8 cellular contexts compared by ENCODE assay signal in genomic region chrX:64894454-64895038, GRCh38.
A peak's percentile ranks its signal among the peaks of the same experiment; 100 is the strongest.
DNase-seq lines count a peak whose midpoint lies in the region; ATAC-seq and TF ChIP-seq lines count a peak whose summit lies in the region.

No MANE protein-coding gene starts in this region.

- H3K36me3 ChIP-seq in SU-DHL-6 (ENCODE audit: low read length) (no peaks in the 10 kb centered on the region), A673 (ENCODE audit: insufficient read depth, low read length, poor library complexity, severe bottlenecking) (no peaks in the 10 kb centered on the region)

- POLR2A ChIA-PET in A673 (lab: Charles Lee; ENCODE audit: low non-redundant PET), result no interaction called here

- H3K4me1 ChIP-seq in A673 (ENCODE audit: insufficient read depth, low read length, poor library complexity, severe bottlenecking), result no peaks in the 10 kb centered on the region

- H3K79me2 ChIP-seq in SU-DHL-6 (ENCODE audit: insufficient read depth, low read length), result no peaks in the 10 kb centered on the region

- peak; percentile 86 for TF ChIP-seq CTCF in SU-DHL-6 (IDR thresholded peaks at IDR 0.05; ENCODE audit: insufficient read depth, low read length, poor library complexity, severe bottlenecking)
- TF ChIP-seq CTCF in dorsolateral prefrontal cortex (IDR thresholded peaks at IDR 0.05 in 54 of 56, conservative IDR thresholded peaks at IDR 0.05 in 2 of 56; ENCODE audit: low read depth in 1 of 56, partially characterized antibody in 56 of 56), result peak in 42 of 56 donors; percentile 8 to 57 (median 33)
- TF ChIP-seq CTCF in osteocyte (IDR thresholded peaks at IDR 0.05), result peak; percentile 38
- TF ChIP-seq CTCF in A673 (conservative IDR thresholded peaks at IDR 0.05; ENCODE audit: low read depth, low read length), result no peak

- no peak overlapping the region for H2AFZ ChIP-seq in SU-DHL-6 (ENCODE audit: low read depth, low read length, severe bottlenecking)

- peak; percentile 69 for ATAC-seq in HG03064 (IDR thresholded peaks at IDR 0.05; ENCODE audit: low read depth, unreplicated experiment)

- H3K4me3 Mint-ChIP-seq in osteocyte (ENCODE audit: unreplicated experiment), result no peak overlapping the region

- H3K27ac ChIP-seq in SU-DHL-6 (ENCODE audit: low read depth, low read length) (no peak overlapping the region), dorsolateral prefrontal cortex (no peak overlapping the region), A673 (ENCODE audit: low read depth, low read length, poor library complexity, severe bottlenecking) (no peak overlapping the region)

- H3K4me2 ChIP-seq in SU-DHL-6 (ENCODE audit: low read depth, low read length, poor library complexity, severe bottlenecking), result no peak overlapping the region

- H3K9me3 ChIP-seq in SU-DHL-6 (ENCODE audit: insufficient read depth, low read length) (no peaks in the 10 kb centered on the region), A673 (ENCODE audit: low read depth, low read length, poor library complexity, severe bottlenecking) (peaks cover 19% of the 10 kb centered on the region)

- H3K9me3 Mint-ChIP-seq in osteocyte (ENCODE audit: unreplicated experiment), result peaks cover 25% of the 10 kb centered on the region

- H3K9ac ChIP-seq in SU-DHL-6 (ENCODE audit: low read length), result no peak overlapping the region

- H3K9me2 ChIP-seq in SU-DHL-6 (replicated peaks; ENCODE audit: insufficient read depth, low read length), result no peaks in the 10 kb centered on the region

- no peaks in the 10 kb centered on the region for H3K36me3 Mint-ChIP-seq in osteocyte (ENCODE audit: unreplicated experiment)

- intact Hi-C loops in dorsolateral prefrontal cortex (cut with DNase I) (no loop called here), A673 (cut with micrococcal nuclease; ENCODE audit: unreplicated experiment) (no loop called here)

- DNase-seq in activated T-cell treated with anti-CD3 and anti-CD28 coated beads for 1 hour (ENCODE audit: low read depth), result peak; percentile 2
- DNase-seq in activated T-cell treated with anti-CD3 and anti-CD28 coated beads for 4 hours, result no peak
- DNase-seq in dorsolateral prefrontal cortex, result peak in 1 of 10 donors; percentile 28
- no peak for DNase-seq in osteocyte (ENCODE audit: extremely low spot score, unreplicated experiment)
- DNase-seq in C1 segment of cervical spinal cord (lab: John Stamatoyannopoulos, UW), result no peak
- no peak for DNase-seq in A673 (ENCODE audit: low spot score)

- H3F3A ChIP-seq in SU-DHL-6 (ENCODE audit: insufficient read depth), result no peaks in the 10 kb centered on the region

- H3K27me3 Mint-ChIP-seq in osteocyte (ENCODE audit: unreplicated experiment), result no peaks in the 10 kb centered on the region

- H4K20me1 ChIP-seq in SU-DHL-6 (ENCODE audit: low read depth, low read length), result no peaks in the 10 kb centered on the region

- H3K4me1 Mint-ChIP-seq in osteocyte (ENCODE audit: unreplicated experiment), result no peaks in the 10 kb centered on the region

- H3K4me3 ChIP-seq in SU-DHL-6 (ENCODE audit: insufficient read depth, low read length, poor library complexity, severe bottlenecking), result no peak overlapping the region
- H3K4me3 ChIP-seq in dorsolateral prefrontal cortex, result no peak overlapping the region
- H3K4me3 ChIP-seq in A673 (ENCODE audit: low read depth, low read length, poor library complexity, severe bottlenecking), result no peak overlapping the region

- CTCF ChIA-PET in A673 (lab: Charles Lee), result no interaction called here

- no peak overlapping the region for H3K27ac Mint-ChIP-seq in osteocyte (ENCODE audit: unreplicated experiment)

- BruUV-seq in A673 (replicated peaks; lab: Mats Ljungman, UMichigan), result no TSS peak

- H3K27me3 ChIP-seq in SU-DHL-6 (ENCODE audit: low read length) (no peaks in the 10 kb centered on the region), dorsolateral prefrontal cortex (peaks cover 0 to 24% (median 0%) of the 10 kb centered on the region in 45 donors), A673 (replicated peaks; ENCODE audit: insufficient read depth, low read depth, low read length, poor library complexity) (no peaks in the 10 kb centered on the region)
